15 cellular contexts compared by ENCODE assay signal in genomic region chr11:62435741-62436485, GRCh38. TPM values are rescaled to one million over a fixed set of nuclear protein-coding genes. Genes with fewer than 3 reads are reported as not detected.
DNase-seq lines count a peak whose midpoint lies in the region; ATAC-seq and TF ChIP-seq lines count a peak whose summit lies in the region.
"Had no signal": no experiment of that assay in that cellular context is flagged by ENCODE, and none has a peak within 500 bp of the region (broad histone marks: within the 10 kb centered on the region; RNA-seq: fewer than 3 reads in every experiment).

No MANE protein-coding gene starts in this region.

- H3K4me1 ChIP-seq in right atrium auricular region (peaks cover 0 to 29% of the 10 kb centered on the region in 2 donors), ascending aorta (peaks cover 3 to 29% of the 10 kb centered on the region in 2 donors), mucosa of descending colon (ENCODE audit: low read depth) (peaks cover 16% of the 10 kb centered on the region), transverse colon (peaks cover 15 to 61% (median 40%) of the 10 kb centered on the region in 4 donors)

- 27 to 29% methylated on average over 2 to 5 of the region's 5 CpGs for WGBS in transverse colon (ENCODE audit: low coverage in 1 of 2), 2 donors

- TF ChIP-seq EP300 in transverse colon (IDR thresholded peaks at IDR 0.05; ENCODE audit: low read depth): no peak

- H3K27ac ChIP-seq in right atrium auricular region (no peak overlapping the region), ascending aorta (peak overlapping the region; percentile 33 to 59), transverse colon (peak overlapping the region; percentile 22 to 80 (median 76))

- TF ChIP-seq CTCF in right atrium auricular region (IDR thresholded peaks at IDR 0.05) (no peak), ascending aorta (IDR thresholded peaks at IDR 0.05) (no peak), mucosa of descending colon (IDR thresholded peaks at IDR 0.05) (no peak), transverse colon (IDR thresholded peaks at IDR 0.05) (no peak)

- H3K9me3 ChIP-seq in right atrium auricular region (no peaks in the 10 kb centered on the region), ascending aorta (no peaks in the 10 kb centered on the region), mucosa of descending colon (no peaks in the 10 kb centered on the region), transverse colon (no peaks in the 10 kb centered on the region)

- TF ChIP-seq POLR2A in transverse colon (IDR thresholded peaks at IDR 0.05): no peak

- H3K4me3 ChIP-seq in right atrium auricular region (no peak overlapping the region), ascending aorta (no peak overlapping the region), mucosa of descending colon (no peak overlapping the region), transverse colon (no peak overlapping the region)
- H3K4me3 ChIP-seq: smooth muscle cell had no signal

- no peaks in the 10 kb centered on the region for H3K27me3 ChIP-seq in right atrium auricular region
- H3K27me3 ChIP-seq in ascending aorta: no peaks in the 10 kb centered on the region
- no peaks in the 10 kb centered on the region for H3K27me3 ChIP-seq in transverse colon

- ATAC-seq in Right ventricle myocardium superior (ENCODE audit: poor library complexity) (peak; percentile 37), mucosa of descending colon (peak; percentile 60), GM19035 (IDR thresholded peaks at IDR 0.05; ENCODE audit: unreplicated experiment) (no peak)
- ATAC-seq: HCT116 had no signal

- DNase-seq in Right ventricle myocardium superior (no peak), right atrium auricular region (ENCODE audit: low spot score) (no peak), ascending aorta (ENCODE audit: low spot score in 2 of 2) (no peak), mucosa of descending colon (no peak), transverse colon (no peak)
- no peak for DNase-seq in activated CD4-positive, alpha-beta T cell treated with anti-CD3 and anti-CD28 coated beads for 1 hour
- DNase-seq in stimulated activated naive CD4-positive, alpha-beta T cell treated with Interleukin-2 at 50 U/mL for 16 hours (lab: John Stamatoyannopoulos, UW): no peak
- DNase-seq: activated CD4-positive, alpha-beta memory T cell treated with anti-CD3 and anti-CD28 coated beads, Interleukin-2, amount 10 ng/mL, durations not matched to agents 7 days and 5 days; activated naive CD4-positive, alpha-beta T cell treated with anti-CD3 and anti-CD28 coated beads for 36 hours; cerebellar nuclear complex; NCI-H187; SW 1271 had no signal

- intact Hi-C loops in Right ventricle myocardium superior (cut with DNase I): no loop called here
- intact Hi-C loops in ascending aorta (cut with DNase I): no loop called here
- intact Hi-C loops in mucosa of descending colon (cut with DNase I, micrococcal nuclease): no loop called here
- intact Hi-C loops in transverse colon (cut with DNase I; ENCODE audit: low total_unique reads): no loop called here

- H3K36me3 ChIP-seq in right atrium auricular region: no peaks in the 10 kb centered on the region
- H3K36me3 ChIP-seq in ascending aorta: no peaks in the 10 kb centered on the region
- no peaks in the 10 kb centered on the region for H3K36me3 ChIP-seq in mucosa of descending colon (ENCODE audit: low read depth)
- H3K36me3 ChIP-seq in transverse colon: no peaks in the 10 kb centered on the region

- in situ Hi-C loops in transverse colon (cut with MboI; ENCODE audit: low pct_ligation_motif_present in 1 of 4, low pct_unique_long_range_greater_than_20kb in 1 of 4, low sequenced_read_pairs in 3 of 4): no loop called here

RNA-seq across cellular contexts. Expression of gene SCGB1A1, which starts 17.1 kb away (rescaled TPM):
- total RNA-seq in Right ventricle myocardium superior: not detected
- not detected for total RNA-seq in right atrium auricular region
- total RNA-seq in ascending aorta: not detected
- not detected for total RNA-seq in mucosa of descending colon
- total RNA-seq in transverse colon: not detected
- total RNA-seq: activated CD4-positive, alpha-beta memory T cell treated with anti-CD3 and anti-CD28 coated beads, Interleukin-2, amount 10 ng/mL, durations not matched to agents 7 days and 5 days; activated naive CD4-positive, alpha-beta T cell treated with anti-CD3 and anti-CD28 coated beads for 36 hours; smooth muscle cell had no signal

Comparison
In these comparisons a context has a peak if more than half of its experiments do, and no peak if none do; other contexts are left out.
1. H3K27ac ChIP-seq: peak in ascending aorta (2 of 2) and transverse colon (4 of 4); none in right atrium auricular region (0 of 2).